Comparison of ENCODE assay signal across 8 cellular contexts in genomic region chr15:56732135-56732880, GRCh38. TPM values are rescaled to one million over a fixed set of nuclear protein-coding genes. Genes with fewer than 3 reads are reported as not detected.
DNase-seq lines count a peak whose midpoint lies in the region; ATAC-seq and TF ChIP-seq lines count a peak whose summit lies in the region.

No MANE protein-coding gene starts in this region.

- TF ChIP-seq POLR2A in heart left ventricle (IDR thresholded peaks at IDR 0.05), result no peak

- peak in 1 of 2 donors; percentile 6 for ATAC-seq in activated naive CD4-positive, alpha-beta T cell treated with anti-CD3 and anti-CD28 coated beads, Interleukin-2, amount 50 U/mL, for 72 hours
- peak in 3 of 4 donors; percentile 25 to 40 (median 39) for ATAC-seq in heart left ventricle

- peak overlapping the region; percentile 98 to 99 for H3K27ac Mint-ChIP-seq in activated naive CD4-positive, alpha-beta T cell treated with anti-CD3 and anti-CD28 coated beads, Interleukin-2, amount 50 U/mL, for 72 hours
- peak overlapping the region; percentile 98 for H3K27ac Mint-ChIP-seq in progenitor cell of endocrine pancreas

- H3K9me3 ChIP-seq in heart left ventricle, result peaks cover 0 to 13% (median 0%) of the 10 kb centered on the region in 12 donors

- no peaks in the 10 kb centered on the region for H3K27me3 Mint-ChIP-seq in progenitor cell of endocrine pancreas

- H3K27ac ChIP-seq in heart left ventricle, result peak overlapping the region; percentile 96 to 99 (median 98)

- no peaks in the 10 kb centered on the region for H3K27me3 ChIP-seq in heart left ventricle

- DNase-seq in NOMO-1 (lab: John Stamatoyannopoulos, UW; ENCODE audit: unreplicated experiment in 2 of 2), result peak; percentile 2 to 34
- DNase-seq in NOMO-1 treated with dmso at 0.1 percent for 144 hours (lab: John Stamatoyannopoulos, UW; ENCODE audit: unreplicated experiment), result no peak
- DNase-seq in KG1 (lab: John Stamatoyannopoulos, UW), result peak; percentile 65
- peak in 1 of 2 donors; percentile 4 for DNase-seq in activated naive CD4-positive, alpha-beta T cell treated with anti-CD3 and anti-CD28 coated beads, Interleukin-2, amount 50 U/mL, for 72 hours (ENCODE audit: low spot score in 2 of 2)
- DNase-seq in heart left ventricle, result peak in 1 of 5 donors; percentile 21
- DNase-seq in progenitor cell of endocrine pancreas (ENCODE audit: low spot score, unreplicated experiment), result no peak
- DNase-seq in NCI-H128 (lab: John Stamatoyannopoulos, UW; ENCODE audit: unreplicated experiment), result no peak
- no peak for DNase-seq in NCI-H446 treated with DMSO at 0.1 percent for 48 hours (lab: John Stamatoyannopoulos, UW)

- peaks cover 0 to 55% (median 39%) of the 10 kb centered on the region in 12 donors for H3K4me1 ChIP-seq in heart left ventricle

- intact Hi-C loops in heart left ventricle (cut with DNase I), result loop anchor here in 5 of 10 donors (2.0 to 10.0 kb wide), 6 partner anchors 80 to 182 kb away; partner anchors contain the start of gene TCF12 (in 2 of the 5)

- no peaks in the 10 kb centered on the region for H3K4me1 Mint-ChIP-seq in progenitor cell of endocrine pancreas (ENCODE audit: low read depth)

- no peaks in the 10 kb centered on the region for H3K9me3 Mint-ChIP-seq in activated naive CD4-positive, alpha-beta T cell treated with anti-CD3 and anti-CD28 coated beads, Interleukin-2, amount 50 U/mL, for 72 hours
- H3K9me3 Mint-ChIP-seq in progenitor cell of endocrine pancreas (ENCODE audit: low read depth), result peaks cover 13% of the 10 kb centered on the region

- H3K4me3 ChIP-seq in heart left ventricle, result peak overlapping the region; percentile 61 to 88 (median 76)

- TF ChIP-seq CTCF in heart left ventricle (IDR thresholded peaks at IDR 0.05) (no peak), progenitor cell of endocrine pancreas (IDR thresholded peaks at IDR 0.05; ENCODE audit: unreplicated experiment) (no peak)

- H3K36me3 Mint-ChIP-seq in activated naive CD4-positive, alpha-beta T cell treated with anti-CD3 and anti-CD28 coated beads, Interleukin-2, amount 50 U/mL, for 72 hours, result peaks cover 7 to 29% of the 10 kb centered on the region in 2 donors
- peaks cover 7% of the 10 kb centered on the region for H3K36me3 Mint-ChIP-seq in progenitor cell of endocrine pancreas (ENCODE audit: insufficient read depth)

- 1 to 4% (median 3%) methylated on average over 12 of the region's 12 CpGs for WGBS in heart left ventricle, 4 donors

- H3K4me3 Mint-ChIP-seq in progenitor cell of endocrine pancreas (ENCODE audit: low read depth), result peak overlapping the region; percentile 83

- peaks cover 0 to 5% (median 0%) of the 10 kb centered on the region in 9 donors for H3K36me3 ChIP-seq in heart left ventricle

RNA-seq across cellular contexts. Expression of gene ZNF280D, which starts 1.0 kb away (rescaled TPM):
- total RNA-seq in activated naive CD4-positive, alpha-beta T cell treated with anti-CD3 and anti-CD28 coated beads, Interleukin-2, amount 50 U/mL, for 72 hours, result 10 to 100 TPM in 1 of 2 donors, 1 to 10 TPM in 1; 6.7 to 17.6 TPM
- total RNA-seq in heart left ventricle (10 to 100 TPM; 14.6 to 32.8 (median 23.9) TPM), progenitor cell of endocrine pancreas (26.9 and 29.7 TPM in 2 replicates)
- 10 to 100 TPM in 1 of 2 donors, 1 to 10 TPM in 1; 7.0 to 18.6 TPM for polyA plus RNA-seq in heart left ventricle

Comparison
In these comparisons a context has a peak if more than half of its experiments do, and no peak if none do; other contexts are left out.
1. DNase-seq: peak in NOMO-1 (2 of 2) and KG1 (single experiment); none in NOMO-1 treated with dmso at 0.1 percent for 144 hours (single experiment), progenitor cell of endocrine pancreas (single experiment), NCI-H128 (single experiment) and NCI-H446 treated with DMSO at 0.1 percent for 48 hours (single experiment).